1 cellular context compared by ENCODE assay signal in genomic region chr17:81926451-81927144, GRCh38.
A peak's percentile ranks its signal among the peaks of the same experiment; 100 is the strongest.
TF ChIP-seq lines count a peak whose summit lies in the region.

No MANE protein-coding gene starts in this region.

TF ChIP-seq in HepG2, 621 proteins besides CTCF, POLR2A, EP300 and RAD21 (continued from another document and continues in another):
- TF ChIP-seq ZBTB10 (CRISPR knock-in tag; IDR thresholded peaks at IDR 0.05; ENCODE audit: borderline replicate concordance) (peak; percentile 85), FOXK2 (IDR thresholded peaks at IDR 0.05) (0 out of 2 replicates have a peak, but pooled peaks have one; percentile 5), ATF6 (CRISPR knock-in tag; conservative IDR thresholded peaks at IDR 0.05) (no peak), SPEN (CRISPR knock-in tag; IDR thresholded peaks at IDR 0.05; ENCODE audit: low read depth) (peak; percentile 31; the same call in 1 of the 2 replicates), RBM39 (IDR thresholded peaks at IDR 0.05; ENCODE audit: low read depth, low read length, poor library complexity, severe bottlenecking) (peak; percentile 59), IRF2 (CRISPR knock-in tag; IDR thresholded peaks at IDR 0.05) (peak; percentile 51; the same call in 1 of the 2 replicates), ELF1 (CRISPR knock-in tag; IDR thresholded peaks at IDR 0.05) (peak; percentile 78; the same call in 1 of the 2 replicates), KAT7 (CRISPR knock-in tag; IDR thresholded peaks at IDR 0.05; ENCODE audit: borderline replicate concordance) (peak; percentile 51; the same call in 1 of the 2 replicates), PTBP1 (IDR thresholded peaks at IDR 0.05; ENCODE audit: low read depth, low read length, poor library complexity, severe bottlenecking) (peak; percentile 37), ZNF414 (CRISPR knock-in tag; IDR thresholded peaks at IDR 0.05) (peak; percentile 52; the same call in 1 of the 2 replicates), NAIF1 (CRISPR knock-in tag; IDR thresholded peaks at IDR 0.05; ENCODE audit: borderline replicate concordance) (no peak), ZNF350 (CRISPR knock-in tag; IDR thresholded peaks at IDR 0.05; ENCODE audit: borderline replicate concordance, low read depth) (peak; percentile 79; the same call in 1 of the 2 replicates), ZNF746 (CRISPR knock-in tag; IDR thresholded peaks at IDR 0.05) (peak; percentile 86; the same call in 1 of the 2 replicates), ZNF367 (CRISPR knock-in tag; IDR thresholded peaks at IDR 0.05; ENCODE audit: borderline replicate concordance) (no peak), HNRNPK (IDR thresholded peaks at IDR 0.05; ENCODE audit: low read depth, low read length, poor library complexity, severe bottlenecking) (peak; percentile 71), KLF9 (CRISPR knock-in tag; IDR thresholded peaks at IDR 0.05; ENCODE audit: low read depth) (0 out of 2 replicates have a peak, but pooled peaks have one; percentile 59), AGO1 (IDR thresholded peaks at IDR 0.05; ENCODE audit: low read depth, low read length, poor library complexity, severe bottlenecking) (peak; percentile 67), RELA (CRISPR knock-in tag; IDR thresholded peaks at IDR 0.05) (peak; percentile 69; the same call in 1 of the 2 replicates), ZNF883 (CRISPR knock-in tag; IDR thresholded peaks at IDR 0.05; ENCODE audit: not compliant biosample characterization) (peak; percentile 40), KLF15 (CRISPR knock-in tag; IDR thresholded peaks at IDR 0.05; ENCODE audit: borderline replicate concordance) (peak; percentile 49; the same call in 1 of the 2 replicates), ERF (CRISPR knock-in tag; IDR thresholded peaks at IDR 0.05) (peak; percentile 72; the same call in 1 of the 2 replicates), CAMTA2 (CRISPR knock-in tag; IDR thresholded peaks at IDR 0.05; ENCODE audit: borderline replicate concordance) (peak; percentile 74; the same call in 1 of the 2 replicates), ELF4 (CRISPR knock-in tag; IDR thresholded peaks at IDR 0.05; ENCODE audit: borderline replicate concordance) (0 out of 2 replicates have a peak, but pooled peaks have one; percentile 60), FOXP4 (CRISPR knock-in tag; IDR thresholded peaks at IDR 0.05) (peak; percentile 8; the same call in 1 of the 2 replicates), SIN3A (IDR thresholded peaks at IDR 0.05; ENCODE audit: borderline replicate concordance, low read depth, low read length) (peak; percentile 90; the same call in 1 of the 2 replicates), MZF1 (CRISPR knock-in tag; IDR thresholded peaks at IDR 0.05; ENCODE audit: borderline replicate concordance) (0 out of 2 replicates have a peak, but pooled peaks have one; percentile 54), PHF21A (CRISPR knock-in tag; IDR thresholded peaks at IDR 0.05) (peak; percentile 94), ZNF44 (CRISPR knock-in tag; IDR thresholded peaks at IDR 0.05) (peak; percentile 75; the same call in 1 of the 2 replicates)
- TF ChIP-seq, protein P1, sequence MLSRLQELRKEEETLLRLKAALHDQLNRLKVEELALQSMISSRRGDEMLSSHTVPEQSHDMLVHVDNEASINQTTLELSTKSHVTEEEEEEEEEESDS (CRISPR knock-in tag; IDR thresholded peaks at IDR 0.05; ENCODE audit: borderline replicate concordance): no peak
- TF ChIP-seq, protein P2, sequence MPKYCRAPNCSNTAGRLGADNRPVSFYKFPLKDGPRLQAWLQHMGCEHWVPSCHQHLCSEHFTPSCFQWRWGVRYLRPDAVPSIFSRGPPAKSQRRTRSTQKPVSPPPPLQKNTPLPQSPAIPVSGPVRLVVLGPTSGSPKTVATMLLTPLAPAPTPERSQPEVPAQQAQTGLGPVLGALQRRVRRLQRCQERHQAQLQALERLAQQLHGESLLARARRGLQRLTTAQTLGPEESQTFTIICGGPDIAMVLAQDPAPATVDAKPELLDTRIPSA (CRISPR knock-in tag; IDR thresholded peaks at IDR 0.05; ENCODE audit: borderline replicate concordance): no peak
- TF ChIP-seq, protein P3, sequence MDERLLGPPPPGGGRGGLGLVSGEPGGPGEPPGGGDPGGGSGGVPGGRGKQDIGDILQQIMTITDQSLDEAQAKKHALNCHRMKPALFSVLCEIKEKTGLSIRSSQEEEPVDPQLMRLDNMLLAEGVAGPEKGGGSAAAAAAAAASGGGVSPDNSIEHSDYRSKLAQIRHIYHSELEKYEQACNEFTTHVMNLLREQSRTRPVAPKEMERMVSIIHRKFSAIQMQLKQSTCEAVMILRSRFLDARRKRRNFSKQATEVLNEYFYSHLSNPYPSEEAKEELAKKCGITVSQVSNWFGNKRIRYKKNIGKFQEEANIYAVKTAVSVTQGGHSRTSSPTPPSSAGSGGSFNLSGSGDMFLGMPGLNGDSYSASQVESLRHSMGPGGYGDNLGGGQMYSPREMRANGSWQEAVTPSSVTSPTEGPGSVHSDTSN (CRISPR knock-in tag; IDR thresholded peaks at IDR 0.05): no peak
- TF ChIP-seq, protein P4, sequence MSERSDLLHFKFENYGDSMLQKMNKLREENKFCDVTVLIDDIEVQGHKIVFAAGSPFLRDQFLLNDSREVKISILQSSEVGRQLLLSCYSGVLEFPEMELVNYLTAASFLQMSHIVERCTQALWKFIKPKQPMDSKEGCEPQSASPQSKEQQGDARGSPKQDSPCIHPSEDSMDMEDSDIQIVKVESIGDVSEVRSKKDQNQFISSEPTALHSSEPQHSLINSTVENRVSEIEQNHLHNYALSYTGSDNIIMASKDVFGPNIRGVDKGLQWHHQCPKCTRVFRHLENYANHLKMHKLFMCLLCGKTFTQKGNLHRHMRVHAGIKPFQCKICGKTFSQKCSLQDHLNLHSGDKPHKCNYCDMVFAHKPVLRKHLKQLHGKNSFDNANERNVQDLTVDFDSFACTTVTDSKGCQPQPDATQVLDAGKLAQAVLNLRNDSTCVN (CRISPR knock-in tag; IDR thresholded peaks at IDR 0.05; ENCODE audit: borderline replicate concordance): no peak; the same call in 1 of the 2 replicates
- TF ChIP-seq, protein P5, sequence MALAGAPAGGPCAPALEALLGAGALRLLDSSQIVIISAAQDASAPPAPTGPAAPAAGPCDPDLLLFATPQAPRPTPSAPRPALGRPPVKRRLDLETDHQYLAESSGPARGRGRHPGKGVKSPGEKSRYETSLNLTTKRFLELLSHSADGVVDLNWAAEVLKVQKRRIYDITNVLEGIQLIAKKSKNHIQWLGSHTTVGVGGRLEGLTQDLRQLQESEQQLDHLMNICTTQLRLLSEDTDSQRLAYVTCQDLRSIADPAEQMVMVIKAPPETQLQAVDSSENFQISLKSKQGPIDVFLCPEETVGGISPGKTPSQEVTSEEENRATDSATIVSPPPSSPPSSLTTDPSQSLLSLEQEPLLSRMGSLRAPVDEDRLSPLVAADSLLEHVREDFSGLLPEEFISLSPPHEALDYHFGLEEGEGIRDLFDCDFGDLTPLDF (CRISPR knock-in tag; IDR thresholded peaks at IDR 0.05): peak; percentile 61; the same call in 1 of the 2 replicates
- TF ChIP-seq, protein P6, sequence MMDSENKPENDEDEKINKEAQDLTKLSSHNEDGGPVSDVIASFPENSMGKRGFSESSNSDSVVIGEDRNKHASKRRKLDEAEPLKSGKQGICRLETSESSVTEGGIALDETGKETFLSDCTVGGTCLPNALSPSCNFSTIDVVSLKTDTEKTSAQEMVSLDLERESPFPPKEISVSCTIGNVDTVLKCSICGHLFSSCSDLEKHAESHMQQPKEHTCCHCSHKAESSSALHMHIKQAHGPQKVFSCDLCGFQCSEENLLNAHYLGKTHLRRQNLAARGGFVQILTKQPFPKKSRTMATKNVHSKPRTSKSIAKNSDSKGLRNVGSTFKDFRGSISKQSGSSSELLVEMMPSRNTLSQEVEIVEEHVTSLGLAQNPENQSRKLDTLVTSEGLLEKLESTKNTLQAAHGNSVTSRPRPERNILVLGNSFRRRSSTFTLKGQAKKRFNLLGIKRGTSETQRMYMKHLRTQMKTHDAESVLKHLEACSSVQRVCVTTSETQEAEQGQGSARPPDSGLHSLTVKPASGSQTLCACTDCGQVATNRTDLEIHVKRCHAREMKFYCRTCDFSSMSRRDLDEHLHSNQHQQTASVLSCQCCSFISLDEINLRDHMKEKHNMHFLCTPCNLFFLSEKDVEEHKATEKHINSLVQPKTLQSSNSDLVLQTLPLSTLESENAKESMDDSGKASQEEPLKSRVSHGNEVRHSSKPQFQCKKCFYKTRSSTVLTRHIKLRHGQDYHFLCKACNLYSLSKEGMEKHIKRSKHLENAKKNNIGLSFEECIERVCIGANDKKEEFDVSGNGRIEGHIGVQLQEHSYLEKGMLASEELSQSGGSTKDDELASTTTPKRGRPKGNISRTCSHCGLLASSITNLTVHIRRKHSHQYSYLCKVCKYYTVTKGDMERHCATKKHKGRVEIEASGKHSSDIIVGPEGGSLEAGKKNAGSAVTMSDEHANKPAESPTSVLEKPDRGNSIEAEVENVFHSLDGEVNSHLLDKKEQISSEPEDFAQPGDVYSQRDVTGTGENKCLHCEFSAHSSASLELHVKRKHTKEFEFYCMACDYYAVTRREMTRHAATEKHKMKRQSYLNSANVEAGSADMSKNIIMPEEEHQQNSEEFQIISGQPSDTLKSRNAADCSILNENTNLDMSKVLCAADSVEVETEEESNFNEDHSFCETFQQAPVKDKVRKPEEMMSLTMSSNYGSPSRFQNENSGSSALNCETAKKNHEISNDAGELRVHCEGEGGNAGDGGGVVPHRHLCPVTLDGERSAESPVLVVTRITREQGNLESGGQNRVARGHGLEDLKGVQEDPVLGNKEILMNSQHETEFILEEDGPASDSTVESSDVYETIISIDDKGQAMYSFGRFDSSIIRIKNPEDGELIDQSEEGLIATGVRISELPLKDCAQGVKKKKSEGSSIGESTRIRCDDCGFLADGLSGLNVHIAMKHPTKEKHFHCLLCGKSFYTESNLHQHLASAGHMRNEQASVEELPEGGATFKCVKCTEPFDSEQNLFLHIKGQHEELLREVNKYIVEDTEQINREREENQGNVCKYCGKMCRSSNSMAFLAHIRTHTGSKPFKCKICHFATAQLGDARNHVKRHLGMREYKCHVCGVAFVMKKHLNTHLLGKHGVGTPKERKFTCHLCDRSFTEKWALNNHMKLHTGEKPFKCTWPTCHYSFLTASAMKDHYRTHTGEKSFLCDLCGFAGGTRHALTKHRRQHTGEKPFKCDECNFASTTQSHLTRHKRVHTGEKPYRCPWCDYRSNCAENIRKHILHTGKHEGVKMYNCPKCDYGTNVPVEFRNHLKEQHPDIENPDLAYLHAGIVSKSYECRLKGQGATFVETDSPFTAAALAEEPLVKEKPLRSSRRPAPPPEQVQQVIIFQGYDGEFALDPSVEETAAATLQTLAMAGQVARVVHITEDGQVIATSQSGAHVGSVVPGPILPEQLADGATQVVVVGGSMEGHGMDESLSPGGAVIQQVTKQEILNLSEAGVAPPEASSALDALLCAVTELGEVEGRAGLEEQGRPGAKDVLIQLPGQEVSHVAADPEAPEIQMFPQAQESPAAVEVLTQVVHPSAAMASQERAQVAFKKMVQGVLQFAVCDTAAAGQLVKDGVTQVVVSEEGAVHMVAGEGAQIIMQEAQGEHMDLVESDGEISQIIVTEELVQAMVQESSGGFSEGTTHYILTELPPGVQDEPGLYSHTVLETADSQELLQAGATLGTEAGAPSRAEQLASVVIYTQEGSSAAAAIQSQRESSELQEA (CRISPR knock-in tag; IDR thresholded peaks at IDR 0.05; ENCODE audit: not compliant biosample characterization): peak; percentile 78
